Comparison of ENCODE assay signal across 1 cellular context in genomic region chrX:136259543-136259942, GRCh38.
A peak's percentile ranks its signal among the peaks of the same experiment; 100 is the strongest.
TF ChIP-seq lines count a peak whose summit lies in the region.

No MANE protein-coding gene starts in this region.

TF ChIP-seq in endothelial cell of umbilical vein, 7 proteins besides CTCF, POLR2A, EP300 and RAD21:
- TF ChIP-seq FOS (IDR thresholded peaks at IDR 0.05; ENCODE audit: borderline replicate concordance, insufficient read depth, low read length) (peak; percentile 58), JUN (IDR thresholded peaks at IDR 0.05; ENCODE audit: borderline replicate concordance, insufficient read depth, insufficient read length, low read depth) (peak; percentile 51), GATA2 (IDR thresholded peaks at IDR 0.05; ENCODE audit: insufficient read depth, insufficient read length, low read depth, low read length) (no peak), MAX (IDR thresholded peaks at IDR 0.05; ENCODE audit: insufficient read depth, insufficient read length) (no peak), EZH2 (IDR thresholded peaks at IDR 0.05; ENCODE audit: borderline replicate concordance, low read depth, low read length, severe bottlenecking) (no peak), MYC (IDR thresholded peaks at IDR 0.05; ENCODE audit: low read depth, low read length) (no peak), POLR2AphosphoS5 (IDR thresholded peaks at IDR 0.05; ENCODE audit: insufficient read depth, low read depth, low read length) (no peak)
